ENCODE assay signal across 15 cellular contexts in the genomic region with DNA sequence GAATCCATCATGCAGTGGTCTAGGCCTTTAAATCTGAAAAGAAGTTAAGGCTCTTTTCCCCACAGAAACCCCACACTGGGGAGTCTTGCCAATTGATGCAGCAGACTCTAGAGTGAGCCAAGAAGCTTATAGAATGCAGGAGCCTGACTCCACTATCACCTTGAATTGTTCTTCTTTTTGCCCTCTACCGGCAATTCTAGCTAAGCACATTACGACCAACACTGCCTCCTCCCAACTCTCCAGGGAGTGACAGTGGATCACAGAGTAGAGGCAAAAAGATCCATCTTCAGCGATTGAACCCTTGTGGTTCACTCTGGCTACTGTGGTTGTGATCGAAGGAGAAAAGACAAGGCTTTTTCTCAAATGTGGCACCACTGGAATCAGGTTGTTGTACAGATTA.
DNase-seq lines count a peak whose midpoint lies in the region; ATAC-seq, FAIRE-seq and TF ChIP-seq lines count a peak whose summit lies in the region.
"Had no signal": no experiment of that assay in that cellular context is flagged by ENCODE, and none has a peak within 500 bp of the region (broad histone marks: within the 10 kb centered on the region; RNA-seq: fewer than 3 reads in every experiment).

No MANE protein-coding gene starts in this region.

- no peak for TF ChIP-seq POLR2A in GM12892 (IDR thresholded peaks at IDR 0.05; ENCODE audit: low read depth, low read length)

- H3K4me3 Mint-ChIP-seq in neural crest cell = no peak overlapping the region
- H3K4me3 Mint-ChIP-seq: activated naive CD8-positive, alpha-beta T cell had no signal

- no peaks in the 10 kb centered on the region for H3K27me3 Mint-ChIP-seq in neural crest cell (ENCODE audit: low read depth)

- no peaks in the 10 kb centered on the region for H3K4me1 Mint-ChIP-seq in neural crest cell

- H3K4me3 ChIP-seq in GM12875 (ENCODE audit: low read depth, low read length) = no peak overlapping the region
- H3K4me3 ChIP-seq: esophagus squamous epithelium, skin epidermis, vagina had no signal

- ATAC-seq in activated naive CD4-positive, alpha-beta T cell treated with anti-CD3 and anti-CD28 coated beads, Interleukin-2, amount 50 U/mL, for 72 hours = no peak
- ATAC-seq: stimulated activated naive CD8-positive, alpha-beta T cell treated with anti-CD3 and anti-CD28 coated beads, Interleukin-15, Interleukin-2, amounts not matched to agents 100 U/mL and 50 U/mL, for 24 hours had no signal

- no peak overlapping the region for H3K27ac Mint-ChIP-seq in neural crest cell (ENCODE audit: unreplicated experiment)
- H3K27ac Mint-ChIP-seq in activated naive CD4-positive, alpha-beta T cell treated with anti-CD3 and anti-CD28 coated beads, Interleukin-2, amount 50 U/mL, for 72 hours = no peak overlapping the region
- H3K27ac Mint-ChIP-seq: activated naive CD8-positive, alpha-beta T cell had no signal

- FAIRE-seq in GM12892 (lab: Jason Lieb, UNC) = no peak

- no peaks in the 10 kb centered on the region for H3K36me3 Mint-ChIP-seq in neural crest cell (ENCODE audit: low read depth)
- no peaks in the 10 kb centered on the region for H3K36me3 Mint-ChIP-seq in activated naive CD4-positive, alpha-beta T cell treated with anti-CD3 and anti-CD28 coated beads, Interleukin-2, amount 50 U/mL, for 72 hours
- H3K36me3 Mint-ChIP-seq: activated naive CD8-positive, alpha-beta T cell had no signal

- no peaks in the 10 kb centered on the region for H3K9me3 Mint-ChIP-seq in neural crest cell
- H3K9me3 Mint-ChIP-seq in activated naive CD4-positive, alpha-beta T cell treated with anti-CD3 and anti-CD28 coated beads, Interleukin-2, amount 50 U/mL, for 72 hours = peaks cover 0 to 4% of the 10 kb centered on the region in 2 donors

- DNase-seq in NAMALWA (ENCODE audit: low spot score) (peak; percentile 11), ecto neural progenitor cell (ENCODE audit: low spot score) (peak; percentile 49), neural crest cell (ENCODE audit: low read depth, low spot score) (no peak), GM12892 (ENCODE audit: insufficient read length) (no peak), cerebellar nuclear complex (lab: John Stamatoyannopoulos, UW) (no peak), DMS53 treated with DMSO at 0.1 percent for 48 hours (lab: John Stamatoyannopoulos, UW; ENCODE audit: unreplicated experiment) (no peak)
- DNase-seq in activated naive CD4-positive, alpha-beta T cell treated with anti-CD3 and anti-CD28 coated beads, Interleukin-2, amount 50 U/mL, for 72 hours (ENCODE audit: low spot score in 2 of 2) = no peak
- DNase-seq: activated CD4-positive, CD25-positive, alpha-beta regulatory T cell; esophagus squamous epithelium; hypothalamus; stimulated activated naive CD8-positive, alpha-beta T cell treated with anti-CD3 and anti-CD28 coated beads, Interleukin-15, Interleukin-2, amounts not matched to agents 100 U/mL and 50 U/mL, for 24 hours had no signal

- peak; percentile 20; the same call in 1 of the 2 replicates for TF ChIP-seq CTCF in GM12875 (IDR thresholded peaks at IDR 0.05; ENCODE audit: borderline replicate concordance, insufficient read depth, low read depth, low read length)
- peak; percentile 47 for TF ChIP-seq CTCF in neural crest cell (conservative IDR thresholded peaks at IDR 0.05)

Comparison
In these comparisons a context has a peak if more than half of its experiments do, and no peak if none do; other contexts are left out.
1. DNase-seq: peak in NAMALWA (single experiment) and ecto neural progenitor cell (single experiment); none in neural crest cell (single experiment), GM12892 (single experiment), cerebellar nuclear complex (0 of 2), DMS53 treated with DMSO at 0.1 percent for 48 hours (single experiment) and activated naive CD4-positive, alpha-beta T cell treated with anti-CD3 and anti-CD28 coated beads, Interleukin-2, amount 50 U/mL, for 72 hours (0 of 2).